In genomic region chr17:58156839-58157803, GRCh38 we compare ENCODE assay signal across 8 cellular contexts. TPM values are rescaled to one million over a fixed set of nuclear protein-coding genes. Genes with fewer than 3 reads are reported as not detected.
DNase-seq lines count a peak whose midpoint lies in the region; ATAC-seq and TF ChIP-seq lines count a peak whose summit lies in the region.

No MANE protein-coding gene starts in this region.

- no TSS peak for BruUV-seq in OCI-LY7 (replicated peaks; lab: Mats Ljungman, UMichigan)

- H2AFZ ChIP-seq in OCI-LY7 (ENCODE audit: low read length), result no peak overlapping the region

- intact Hi-C loops in left lung (cut with DNase I) (no loop called here), OCI-LY7 (cut with micrococcal nuclease; ENCODE audit: unreplicated experiment) (no loop called here)

- H3K4me3 ChIP-seq in brain microvascular endothelial cell (ENCODE audit: low read depth, low read length), result peak overlapping the region; percentile 17
- H3K4me3 ChIP-seq in left lung, result peak overlapping the region; percentile 21 to 36
- no peak overlapping the region for H3K4me3 ChIP-seq in OCI-LY7 (ENCODE audit: low read depth, low read length, poor library complexity, severe bottlenecking)

- ATAC-seq in left lung (peak; percentile 88), GM18858 (IDR thresholded peaks at IDR 0.05; ENCODE audit: unreplicated experiment) (no peak)

- H3K9me2 ChIP-seq in OCI-LY7 (ENCODE audit: insufficient read depth, low read length), result no peaks in the 10 kb centered on the region

- H3K79me2 ChIP-seq in OCI-LY7 (ENCODE audit: insufficient read depth, low read depth, low read length), result no peaks in the 10 kb centered on the region

- POLR2A ChIA-PET in OCI-LY7 (lab: Charles Lee), result no interaction called here

- H3K9me3 ChIP-seq in left lung (no peaks in the 10 kb centered on the region), OCI-LY7 (ENCODE audit: low read length) (no peaks in the 10 kb centered on the region)

- TF ChIP-seq CTCF in brain microvascular endothelial cell (IDR thresholded peaks at IDR 0.05; ENCODE audit: low read depth, low read length, missing control alignments) (no peak), left lung (IDR thresholded peaks at IDR 0.05) (no peak), OCI-LY7 (conservative IDR thresholded peaks at IDR 0.05; ENCODE audit: low read length) (no peak)

- DNase-seq in EL (peak; percentile 5), T-helper 9 cell (peak; percentile 36), brain microvascular endothelial cell (no peak), left lung (peak; percentile 37 to 79), OCI-LY7 (ENCODE audit: low spot score) (no peak), NCI-H2196 (lab: John Stamatoyannopoulos, UW; ENCODE audit: unreplicated experiment) (no peak)
- DNase-seq in stimulated activated CD4-positive, alpha-beta T cell treated with anti-CD3 and anti-CD28 coated beads, TNF-alpha, amount 100 ng/mL, for 4 hours (ENCODE audit: low read depth in 3 of 3), result peak; percentile 23 to 36 (median 29)

- H3K36me3 ChIP-seq in brain microvascular endothelial cell (replicated peaks) (no peaks in the 10 kb centered on the region), left lung (no peaks in the 10 kb centered on the region), OCI-LY7 (ENCODE audit: insufficient read depth, low read length) (no peaks in the 10 kb centered on the region)

- H3K27ac ChIP-seq in brain microvascular endothelial cell (no peak overlapping the region), left lung (no peak overlapping the region), OCI-LY7 (ENCODE audit: low read depth, low read length, poor library complexity, severe bottlenecking) (no peak overlapping the region)

- CTCF ChIA-PET in OCI-LY7 (lab: Charles Lee; ENCODE audit: unreplicated experiment), result no interaction called here

- H4K20me1 ChIP-seq in OCI-LY7 (ENCODE audit: insufficient read depth, low read length), result no peaks in the 10 kb centered on the region

- H3K27me3 ChIP-seq in brain microvascular endothelial cell (replicated peaks) (peaks cover 13% of the 10 kb centered on the region), left lung (peaks cover 20 to 62% of the 10 kb centered on the region in 2 donors)

- no peak overlapping the region for H3K4me2 ChIP-seq in OCI-LY7 (ENCODE audit: low read length)

- in situ Hi-C loops in brain microvascular endothelial cell (cut with HindIII; ENCODE audit: low pct_ligation_motif_present, low sequenced_read_pairs), result no loop called here

- peaks cover 0 to 23% of the 10 kb centered on the region in 2 donors for H3K4me1 ChIP-seq in left lung
- H3K4me1 ChIP-seq in OCI-LY7 (ENCODE audit: insufficient read depth, low read length, poor library complexity, severe bottlenecking), result no peaks in the 10 kb centered on the region

RNA-seq across cellular contexts. Expression of gene OR4D1, which starts 8.9 kb away (rescaled TPM):
- not detected for total RNA-seq in left lung
- not detected in 2 replicates for total RNA-seq in OCI-LY7 (2014; rRNA removed; shearing (Covaris generic))
- not detected in 2 replicates for total RNA-seq in OCI-LY7 (2022)

RNA-seq across cellular contexts. Expression of gene OR4D2, which starts 9.7 kb away (rescaled TPM):
- not detected for total RNA-seq in left lung
- total RNA-seq in OCI-LY7 (2014; rRNA removed; shearing (Covaris generic)), result not detected in 2 replicates
- total RNA-seq in OCI-LY7 (2022), result not detected in 2 replicates

RNA-seq across cellular contexts. Expression of gene EPX, which starts 35.4 kb away (rescaled TPM):
- not detected for total RNA-seq in left lung
- not detected in 2 replicates for total RNA-seq in OCI-LY7 (2014; rRNA removed; shearing (Covaris generic))
- not detected in 2 replicates for total RNA-seq in OCI-LY7 (2022)

Comparison
In these comparisons a context has a peak if more than half of its experiments do, and no peak if none do; other contexts are left out.
1. DNase-seq: peak in EL (single experiment), T-helper 9 cell (single experiment), left lung (2 of 2) and stimulated activated CD4-positive, alpha-beta T cell treated with anti-CD3 and anti-CD28 coated beads, TNF-alpha, amount 100 ng/mL, for 4 hours (3 of 3); none in brain microvascular endothelial cell (single experiment), OCI-LY7 (single experiment) and NCI-H2196 (single experiment).